ENCODE assay signal across 9 cellular contexts in the genomic region with DNA sequence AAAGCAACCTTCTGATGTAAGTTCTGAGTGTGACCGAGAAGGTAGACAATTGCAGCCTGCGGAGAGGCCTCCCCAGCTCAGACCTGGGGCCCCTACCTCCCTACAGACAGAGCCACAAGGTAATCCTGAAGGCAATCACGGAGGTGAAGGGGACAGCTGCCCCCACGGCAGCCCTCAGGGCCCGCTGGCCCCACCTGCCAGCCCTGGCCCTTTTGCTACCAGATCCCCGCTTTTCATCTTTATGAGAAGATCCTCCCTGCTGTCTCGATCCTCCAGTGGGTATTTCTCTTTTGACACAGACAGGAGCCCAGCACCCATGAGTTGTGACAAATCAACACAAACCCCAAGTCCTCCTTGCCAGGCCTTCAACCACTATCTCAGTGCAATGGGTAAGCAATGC. TPM values are rescaled to one million over a fixed set of nuclear protein-coding genes. Genes with fewer than 3 reads are reported as not detected.
A peak's percentile ranks its signal among the peaks of the same experiment; 100 is the strongest.
DNase-seq lines count a peak whose midpoint lies in the region; ATAC-seq and TF ChIP-seq lines count a peak whose summit lies in the region.
"Had no signal": no experiment of that assay in that cellular context is flagged by ENCODE, and none has a peak within 500 bp of the region (broad histone marks: within the 10 kb centered on the region; RNA-seq: fewer than 3 reads in every experiment).

No MANE protein-coding gene starts in this region.

- BruUV-seq in Calu3 (replicated peaks; lab: Mats Ljungman, UMichigan) (no TSS peak), mammary epithelial cell (replicated peaks; lab: Mats Ljungman, UMichigan) (no TSS peak)

- dilution Hi-C loops in mammary epithelial cell (cut with HindIII; ENCODE audit: low sequenced_read_pairs): no loop called here

- no peak overlapping the region for H3K4ac ChIP-seq in neuronal stem cell (ENCODE audit: low read length)

- peak overlapping the region; percentile 12 for H3K4me3 Mint-ChIP-seq in Calu3 (ENCODE audit: low read depth, unreplicated experiment)

- TF ChIP-seq CTCF in Calu3 (IDR thresholded peaks at IDR 0.05; ENCODE audit: unreplicated experiment) (no peak), LNCaP clone FGC (IDR thresholded peaks at IDR 0.05; ENCODE audit: control insufficient read depth, extremely low read depth, insufficient read depth) (no peak), mammary epithelial cell (conservative IDR thresholded peaks at IDR 0.05 in 1 of 2, IDR thresholded peaks at IDR 0.05 in 1 of 2; ENCODE audit: extremely low read depth in 1 of 2, insufficient read depth in 1 of 2, low read depth in 1 of 2, low read length in 2 of 2) (no peak)

- H3K4me2 ChIP-seq in mammary epithelial cell (ENCODE audit: insufficient read depth, low read depth, low read length) (peak overlapping the region; percentile 89), neuronal stem cell (ENCODE audit: insufficient read depth, low read length, poor library complexity, severe bottlenecking) (peak overlapping the region; percentile 42)

- no peak overlapping the region for H2AFZ ChIP-seq in mammary epithelial cell (ENCODE audit: low read depth, low read length)
- no peak overlapping the region for H2AFZ ChIP-seq in neuronal stem cell (ENCODE audit: low read length)

- peaks cover 14% of the 10 kb centered on the region for H3K27me3 Mint-ChIP-seq in Calu3 (ENCODE audit: unreplicated experiment)

- DNase-seq in Calu3: no peak
- no peak for DNase-seq in LNCaP clone FGC (ENCODE audit: low read depth)
- no peak for DNase-seq in mammary epithelial cell
- no peak for DNase-seq in neuronal stem cell (ENCODE audit: low spot score)
- no peak for DNase-seq in NCI-H1417 treated with DMSO at 0.1 percent for 48 hours (lab: John Stamatoyannopoulos, UW)

- no peak overlapping the region for H3K27ac ChIP-seq in mammary epithelial cell (ENCODE audit: insufficient read depth, low read depth, low read length)
- H3K27ac ChIP-seq in neuronal stem cell (replicated peaks; ENCODE audit: low read length): no peak overlapping the region
- H3K27ac ChIP-seq: SJSA1 had no signal

- no peaks in the 10 kb centered on the region for H4K20me1 ChIP-seq in mammary epithelial cell (ENCODE audit: insufficient read depth, low read length)

- H4K8ac ChIP-seq in neuronal stem cell (ENCODE audit: low read depth, low read length): no peak overlapping the region

- no peak overlapping the region for H3K18ac ChIP-seq in neuronal stem cell (ENCODE audit: low read length)

- ATAC-seq in GM18867 (IDR thresholded peaks at IDR 0.05; ENCODE audit: unreplicated experiment) (no peak), HG02870 (IDR thresholded peaks at IDR 0.05; ENCODE audit: unreplicated experiment) (no peak), GM21619 (IDR thresholded peaks at IDR 0.05; ENCODE audit: unreplicated experiment) (no peak)

- peaks cover 41% of the 10 kb centered on the region for H3K79me2 ChIP-seq in mammary epithelial cell (ENCODE audit: insufficient read depth, low read length)

- in situ Hi-C loops in mammary epithelial cell (cut with MboI; ENCODE audit: low sequenced_read_pairs in 2 of 2): loop anchor here in 1 of 2 donors (25.0 kb wide), 1 partner anchor 564 kb away; no protein-coding TSS in a partner anchor

- H3K9me3 ChIP-seq in mammary epithelial cell (replicated peaks; ENCODE audit: insufficient read depth, low read length): no peaks in the 10 kb centered on the region
- peaks cover 0 to 13% of the 10 kb centered on the region in 2 donors for H3K9me3 ChIP-seq in neuronal stem cell (replicated peaks in 1 of 2; ENCODE audit: control insufficient read depth in 2 of 2, insufficient read depth in 1 of 2, low read depth in 1 of 2, low read length in 2 of 2)
- H3K9me3 ChIP-seq: SJSA1 had no signal

- no peak overlapping the region for H2BK15ac ChIP-seq in neuronal stem cell (ENCODE audit: low read length)

- no peak overlapping the region for H3K14ac ChIP-seq in neuronal stem cell (ENCODE audit: low read length)

- H3K4me1 Mint-ChIP-seq in Calu3 (ENCODE audit: low read depth, unreplicated experiment): peaks cover 11% of the 10 kb centered on the region

- no peak overlapping the region for H3K23ac ChIP-seq in neuronal stem cell (ENCODE audit: low read depth, low read length, poor library complexity)

- peaks cover 73% of the 10 kb centered on the region for H3K36me3 Mint-ChIP-seq in Calu3 (ENCODE audit: insufficient read depth, unreplicated experiment)

- no peak overlapping the region for H2BK120ac ChIP-seq in neuronal stem cell (ENCODE audit: low read depth, low read length)

- peak overlapping the region; percentile 84 for H3K4me3 ChIP-seq in LNCaP clone FGC (ENCODE audit: low read depth, low read length)
- no peak overlapping the region for H3K4me3 ChIP-seq in mammary epithelial cell (replicated peaks in 1 of 3; ENCODE audit: insufficient read depth in 1 of 3, low read depth in 2 of 3, low read length in 3 of 3)
- peak overlapping the region; percentile 17 to 87 for H3K4me3 ChIP-seq in neuronal stem cell (ENCODE audit: low read length in 2 of 2)

- H2AK5ac ChIP-seq in neuronal stem cell (ENCODE audit: low read depth, low read length): no peak overlapping the region

- H2BK5ac ChIP-seq in neuronal stem cell (ENCODE audit: low read length): no peak overlapping the region

- no peaks in the 10 kb centered on the region for H3K9me3 Mint-ChIP-seq in Calu3 (ENCODE audit: low read depth, unreplicated experiment)

- 84% methylated on average over 7 of the region's 7 CpGs for WGBS in mammary epithelial cell (ENCODE audit: low coverage, missing lambda C conversion rate)
- no CpG with 5 or more reads among the region's 7 CpGs for WGBS in neuronal stem cell (ENCODE audit: extremely low coverage in 2 of 2, insufficient read length in 2 of 2, insufficient replicate concordance in 1 of 2), 2 donors

- H4K91ac ChIP-seq in neuronal stem cell (ENCODE audit: low read depth, low read length, poor library complexity): no peak overlapping the region

- peaks cover 19% of the 10 kb centered on the region for H3K4me1 ChIP-seq in mammary epithelial cell (ENCODE audit: insufficient read depth, low read length)
- H3K4me1 ChIP-seq in neuronal stem cell (ENCODE audit: control insufficient read depth in 2 of 2, insufficient read depth in 1 of 2, low read depth in 1 of 2, low read length in 2 of 2): peaks cover 11 to 12% of the 10 kb centered on the region in 2 donors

- H3K27ac Mint-ChIP-seq in Calu3 (ENCODE audit: unreplicated experiment): no peak overlapping the region

- no peak overlapping the region for H3K9ac ChIP-seq in mammary epithelial cell (ENCODE audit: insufficient read depth, low read length)
- H3K9ac ChIP-seq in neuronal stem cell (ENCODE audit: low read depth, low read length, poor library complexity): no peak overlapping the region

- intact Hi-C loops in Calu3 (cut with micrococcal nuclease; ENCODE audit: unreplicated experiment) (no loop called here), mammary epithelial cell (cut with micrococcal nuclease) (loop anchor here (2.0 to 5.0 kb wide), 2 partner anchors 34 to 113 kb away; no protein-coding TSS in a partner anchor)

- CTCF ChIA-PET in Calu3 (lab: Charles Lee): no interaction called here
- CTCF ChIA-PET in mammary epithelial cell (lab: Charles Lee; ENCODE audit: low non-redundant PET): no interaction called here

- H2BK12ac ChIP-seq in neuronal stem cell (ENCODE audit: low read length): no peak overlapping the region

- no peaks in the 10 kb centered on the region for H3K27me3 ChIP-seq in mammary epithelial cell (ENCODE audit: insufficient read depth, low read length)
- peaks cover 7 to 13% (median 9%) of the 10 kb centered on the region in 3 experiments for H3K27me3 ChIP-seq in neuronal stem cell (ENCODE audit: control insufficient read depth in 3 of 3, insufficient read depth in 3 of 3, low read depth in 1 of 3, low read length in 3 of 3)
- H3K27me3 ChIP-seq: SJSA1 had no signal

- H3K79me1 ChIP-seq in neuronal stem cell (ENCODE audit: low read depth, low read length): peaks cover 4% of the 10 kb centered on the region

- H3K36me3 ChIP-seq in mammary epithelial cell (ENCODE audit: insufficient read depth, low read length) (no peaks in the 10 kb centered on the region), neuronal stem cell (replicated peaks in 1 of 2; ENCODE audit: control insufficient read depth in 2 of 2, insufficient read depth in 2 of 2, low read length in 2 of 2) (peaks cover 15 to 53% of the 10 kb centered on the region in 2 donors)
- H3K36me3 ChIP-seq: SJSA1 had no signal

RNA-seq across cellular contexts. Expression of gene BCL2L11, which starts 3.0 kb away (rescaled TPM):
- total RNA-seq in Calu3 (2022) (17.6 and 18.4 TPM in 2 replicates), mammary epithelial cell (1 to 10 TPM; 7.3 to 9.7 TPM)
- 6.2 TPM for polyA plus RNA-seq in mammary epithelial cell
- polyA minus RNA-seq in mammary epithelial cell: 4.8 TPM
- polyA plus RNA-seq in neuronal stem cell (2013, experiment 1 of 2): 32.0 TPM
- 32.1 TPM for polyA plus RNA-seq in neuronal stem cell (2013, experiment 2 of 2)

Comparison
In these comparisons a context has a peak if more than half of its experiments do, and no peak if none do; other contexts are left out.
1. H3K4me3 ChIP-seq: peak in LNCaP clone FGC (single experiment) and neuronal stem cell (2 of 2); none in mammary epithelial cell (0 of 3).